Comparison of ENCODE assay signal across 21 cellular contexts in genomic region chr3:37098884-37099283, GRCh38.
"Had no signal": no experiment of that assay in that cellular context is flagged by ENCODE, and none has a peak within 500 bp of the region (broad histone marks: within the 10 kb centered on the region; RNA-seq: fewer than 3 reads in every experiment).

No MANE protein-coding gene starts in this region.

- FAIRE-seq: RCC 7860 had no signal

- H3K27ac ChIP-seq: SJSA1, SK-N-MC had no signal

- H3K27me3 ChIP-seq: MG63, SJSA1 had no signal

- DNase-seq: Karpas-422, KG1, MG63, MV-4-11, NCI-H1048, NCI-H1105, NCI-H1417, NCI-H1436 treated with DMSO at 0.1 percent for 48 hours, NCI-H1694, NCI-H187 treated with DMSO at 0.1 percent for 48 hours, NCI-H2029 treated with DMSO at 0.1 percent for 48 hours, NCI-H2227 treated with DMSO at 0.1 percent for 48 hours, NCI-H524 treated with DMSO at 0.1 percent for 48 hours, NCI-H69, NCI-H774, Right ventricle myocardium superior, RPMI8226, SIG-M5 had no signal

- H3K9me3 ChIP-seq: MG63, SJSA1 had no signal

- H3K4me3 ChIP-seq: MG63, SJSA1, SK-N-MC had no signal
